ENCODE assay signal across 8 cellular contexts in genomic region chr20:62936996-62937352, GRCh38. TPM values are rescaled to one million over a fixed set of nuclear protein-coding genes. Genes with fewer than 3 reads are reported as not detected.
DNase-seq lines count a peak whose midpoint lies in the region; ATAC-seq and TF ChIP-seq lines count a peak whose summit lies in the region.

No MANE protein-coding gene starts in this region.

- H3K4me1 ChIP-seq in RWPE2 (ENCODE audit: insufficient read depth, poor library complexity, severe bottlenecking) (peaks cover 18% of the 10 kb centered on the region), esophagus (ENCODE audit: control insufficient read depth in 2 of 2, insufficient read depth in 2 of 2, low read length in 1 of 2) (peaks cover 9 to 16% of the 10 kb centered on the region in 2 donors), osteoblast (ENCODE audit: insufficient read depth, low read length) (peaks cover 15% of the 10 kb centered on the region)

- H3K4me2 ChIP-seq in osteoblast (ENCODE audit: insufficient read depth, low read length), result peak overlapping the region; percentile 99

- DNase-seq in NCI-H2196 (lab: John Stamatoyannopoulos, UW; ENCODE audit: unreplicated experiment) (peak; percentile 22), NCI-H2196 treated with DMSO at 0.1 percent for 48 hours (lab: John Stamatoyannopoulos, UW; ENCODE audit: unreplicated experiment) (no peak), RWPE2 (ENCODE audit: low spot score) (no peak), osteoblast (ENCODE audit: insufficient read length, low spot score, missing footprints) (peak; percentile 94), DMS114 treated with DMSO at 0.1 percent for 48 hours (lab: John Stamatoyannopoulos, UW; ENCODE audit: unreplicated experiment) (no peak), UCSD-AML1 (lab: John Stamatoyannopoulos, UW; ENCODE audit: unreplicated experiment) (no peak)

- H2AFZ ChIP-seq in osteoblast (ENCODE audit: low read length), result peak overlapping the region; percentile 89

- ATAC-seq in RWPE2 (ENCODE audit: low read depth), result peak; percentile 17
- ATAC-seq in GM19351 (IDR thresholded peaks at IDR 0.05; ENCODE audit: unreplicated experiment), result no peak

- peaks cover 64% of the 10 kb centered on the region for H3K36me3 ChIP-seq in RWPE2 (ENCODE audit: low read depth)
- H3K36me3 ChIP-seq in esophagus (ENCODE audit: control insufficient read depth in 2 of 2, insufficient read depth in 2 of 2, low read length in 1 of 2), result peaks cover 0 to 10% of the 10 kb centered on the region in 2 donors
- H3K36me3 ChIP-seq in osteoblast (ENCODE audit: insufficient read depth, low read length), result peaks cover 29% of the 10 kb centered on the region

- TF ChIP-seq CTCF in RWPE2 (IDR thresholded peaks at IDR 0.05; ENCODE audit: poor library complexity, severe bottlenecking), result no peak
- no peak for TF ChIP-seq CTCF in osteoblast (IDR thresholded peaks at IDR 0.05; ENCODE audit: extremely low read depth, low read depth, low read length)

- H3K79me2 ChIP-seq in osteoblast (ENCODE audit: insufficient read depth, low read length), result peaks cover 92% of the 10 kb centered on the region

- WGBS in esophagus, 2 donors, result 1% methylated on average over 18 of the region's 18 CpGs

- H3K27me3 ChIP-seq in RWPE2 (ENCODE audit: insufficient read depth, poor library complexity, severe bottlenecking) (no peaks in the 10 kb centered on the region), esophagus (ENCODE audit: control insufficient read depth in 1 of 2, insufficient read depth in 2 of 2, low read length in 2 of 2) (no peaks in the 10 kb centered on the region), osteoblast (ENCODE audit: insufficient read depth, low read length) (no peaks in the 10 kb centered on the region)

- H4K20me1 ChIP-seq in osteoblast (ENCODE audit: insufficient read depth, low read length), result peaks cover 57% of the 10 kb centered on the region

- peak overlapping the region; percentile 85 for H3K4me3 ChIP-seq in RWPE2 (ENCODE audit: severe bottlenecking)
- peak overlapping the region; percentile 95 to 96 for H3K4me3 ChIP-seq in esophagus (ENCODE audit: low read depth in 1 of 2, low read length in 2 of 2)
- H3K4me3 ChIP-seq in osteoblast (ENCODE audit: insufficient read depth, low read length), result peak overlapping the region; percentile 99

- H3K27ac ChIP-seq in RWPE2 (ENCODE audit: poor library complexity, severe bottlenecking), result peak overlapping the region; percentile 70
- peak overlapping the region; percentile 93 to 96 for H3K27ac ChIP-seq in esophagus (ENCODE audit: low read depth in 2 of 2, low read length in 1 of 2)
- H3K27ac ChIP-seq in osteoblast (ENCODE audit: low read depth, low read length), result peak overlapping the region; percentile 89

- no peaks in the 10 kb centered on the region for H3K9me3 ChIP-seq in RWPE2 (ENCODE audit: severe bottlenecking)
- H3K9me3 ChIP-seq in esophagus (ENCODE audit: control insufficient read depth in 2 of 2, insufficient read depth in 1 of 2, low read depth in 1 of 2, low read length in 1 of 2), result no peaks in the 10 kb centered on the region
- no peaks in the 10 kb centered on the region for H3K9me3 ChIP-seq in osteoblast (ENCODE audit: low read depth, low read length)

RNA-seq across cellular contexts. Expression of gene GID8, which starts 1.0 kb away (rescaled TPM):
- 10 to 100 TPM; 16.2 to 30.0 TPM for polyA plus RNA-seq in esophagus
- 34.4 and 37.1 TPM in 2 replicates for total RNA-seq in osteoblast

RNA-seq across cellular contexts. Expression of gene DIDO1, which starts 10.7 kb away (rescaled TPM):
- polyA plus RNA-seq in esophagus, result 10 to 100 TPM; 17.3 TPM
- 44.8 and 46.3 TPM in 2 replicates for total RNA-seq in osteoblast

RNA-seq across cellular contexts. Expression of gene SLC17A9, which starts 15.5 kb away (rescaled TPM):
- polyA plus RNA-seq in esophagus, result 1 to 10 TPM; 1.0 to 3.3 TPM
- 5.6 and 6.5 TPM in 2 replicates for total RNA-seq in osteoblast

Comparison
In these comparisons a context has a peak if more than half of its experiments do, and no peak if none do; other contexts are left out.
1. DNase-seq: peak in NCI-H2196 (single experiment) and osteoblast (single experiment); none in NCI-H2196 treated with DMSO at 0.1 percent for 48 hours (single experiment), RWPE2 (single experiment), DMS114 treated with DMSO at 0.1 percent for 48 hours (single experiment) and UCSD-AML1 (single experiment).
2. Peak in every context shown above with its lines, with median percentiles within 50 percentile points of each other: H3K27ac ChIP-seq and H3K4me3 ChIP-seq.